8 cellular contexts compared by ENCODE assay signal in the genomic region with DNA sequence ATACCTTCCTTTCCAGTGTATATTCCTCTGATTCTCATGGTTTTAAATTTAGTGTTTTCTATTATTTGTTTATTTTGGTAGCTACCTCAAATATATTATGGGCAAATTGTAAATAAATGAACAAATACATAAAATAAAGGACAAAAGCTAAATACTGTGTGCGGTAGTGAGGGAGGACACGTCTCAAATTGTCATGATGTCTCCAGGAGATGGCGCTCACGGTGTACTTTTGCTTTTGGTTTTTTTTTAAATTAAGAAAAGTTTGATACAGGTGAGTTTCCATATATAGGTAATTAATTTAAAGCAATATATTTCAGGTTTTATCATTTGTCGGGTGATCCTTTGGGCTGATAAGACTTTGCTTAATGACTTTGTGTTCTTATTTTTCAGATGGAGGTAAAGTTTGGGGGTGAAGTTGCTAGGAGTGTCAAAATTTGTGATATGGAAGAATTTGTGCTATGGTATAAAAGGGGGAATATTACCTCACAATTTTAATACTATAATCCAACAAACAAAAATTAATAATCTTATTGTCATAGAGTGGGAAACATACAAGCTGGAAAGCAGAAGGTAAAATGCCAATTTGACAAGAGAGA.
DNase-seq lines count a peak whose midpoint lies in the region; ATAC-seq lines count a peak whose summit lies in the region.

No MANE protein-coding gene starts in this region.

- no peak overlapping the region for H3K9ac ChIP-seq in trophoblast cell (ENCODE audit: low read length)

- DNase-seq in NCI-H2081 (lab: John Stamatoyannopoulos, UW) (peak; percentile 37 to 38), NCI-H2081 treated with DMSO at 0.1 percent for 48 hours (lab: John Stamatoyannopoulos, UW) (no peak), NCI-H128 (lab: John Stamatoyannopoulos, UW; ENCODE audit: unreplicated experiment) (peak; percentile 8), dermis microvascular lymphatic vessel endothelial cell (ENCODE audit: low read depth in 2 of 2) (peak; percentile 14 to 52), trophoblast cell (peak; percentile 6 to 66), cerebellum (ENCODE audit: low spot score) (no peak)
- DNase-seq in activated naive CD4-positive, alpha-beta T cell treated with anti-CD3 and anti-CD28 coated beads, Interleukin-2, amount 10 ng/mL, durations not matched to agents 7 days and 5 days, result no peak

- H3K27ac Mint-ChIP-seq in activated naive CD4-positive, alpha-beta T cell treated with anti-CD3 and anti-CD28 coated beads, Interleukin-2, amount 10 ng/mL, durations not matched to agents 7 days and 5 days, result no peak overlapping the region

- no peak overlapping the region for H4K12ac ChIP-seq in trophoblast cell (ENCODE audit: low read depth, low read length)

- no peak overlapping the region for H3K23ac ChIP-seq in trophoblast cell (ENCODE audit: low read length)

- H3K79me2 ChIP-seq in trophoblast cell (ENCODE audit: control insufficient read depth, insufficient read depth, low read length, poor library complexity), result no peaks in the 10 kb centered on the region

- H3K36me3 ChIP-seq in trophoblast cell (ENCODE audit: control insufficient read depth in 1 of 2, insufficient read depth in 2 of 2, low read length in 2 of 2), result no peaks in the 10 kb centered on the region

- H3K4me3 Mint-ChIP-seq in activated naive CD4-positive, alpha-beta T cell treated with anti-CD3 and anti-CD28 coated beads, Interleukin-2, amount 10 ng/mL, durations not matched to agents 7 days and 5 days, result no peak overlapping the region

- no peaks in the 10 kb centered on the region for H3K4me1 ChIP-seq in trophoblast cell (ENCODE audit: control insufficient read depth in 1 of 2, insufficient read depth in 2 of 2, low read length in 2 of 2)

- CTCF ChIA-PET in activated naive CD4-positive, alpha-beta T cell treated with anti-CD3 and anti-CD28 coated beads, Interleukin-2, amount 10 ng/mL, durations not matched to agents 7 days and 5 days (lab: Charles Lee), result interaction anchor here (0.9 to 1.9 kb wide), 4 partner anchors 8 to 756 kb away, joined by 3 to 7 read pairs (median 3); no protein-coding TSS in a partner anchor

- H3K9me3 ChIP-seq in trophoblast cell (ENCODE audit: insufficient read depth, low read depth, low read length), result no peaks in the 10 kb centered on the region

- H3K18ac ChIP-seq in trophoblast cell (ENCODE audit: low read length), result no peak overlapping the region

- H3K36me3 Mint-ChIP-seq in activated naive CD4-positive, alpha-beta T cell treated with anti-CD3 and anti-CD28 coated beads, Interleukin-2, amount 10 ng/mL, durations not matched to agents 7 days and 5 days, result no peaks in the 10 kb centered on the region

- H3K14ac ChIP-seq in trophoblast cell (ENCODE audit: low read length), result no peak overlapping the region

- no peak overlapping the region for H4K8ac ChIP-seq in trophoblast cell (ENCODE audit: low read depth, low read length)

- H2AK5ac ChIP-seq in trophoblast cell (ENCODE audit: low read length), result no peak overlapping the region

- H3K27ac ChIP-seq in trophoblast cell (ENCODE audit: low read depth, low read length), result no peak overlapping the region

- no peak overlapping the region for H3K4ac ChIP-seq in trophoblast cell (ENCODE audit: low read depth, low read length)

- H2BK5ac ChIP-seq in trophoblast cell (ENCODE audit: low read depth, low read length, poor library complexity), result no peak overlapping the region

- H3K4me3 ChIP-seq in trophoblast cell (ENCODE audit: low read depth, low read length), result no peak overlapping the region

- H2BK120ac ChIP-seq in trophoblast cell (ENCODE audit: insufficient read depth, low read length, poor library complexity), result no peak overlapping the region

- H3K27me3 Mint-ChIP-seq in activated naive CD4-positive, alpha-beta T cell treated with anti-CD3 and anti-CD28 coated beads, Interleukin-2, amount 10 ng/mL, durations not matched to agents 7 days and 5 days, result no peaks in the 10 kb centered on the region

- H3K27me3 ChIP-seq in trophoblast cell (ENCODE audit: insufficient read depth, low read length), result no peaks in the 10 kb centered on the region

- no CpG with 5 or more reads among the region's 5 CpGs for WGBS in trophoblast cell (ENCODE audit: extremely low coverage, insufficient coverage, insufficient read length)

- no peak overlapping the region for H3K4me2 ChIP-seq in trophoblast cell (ENCODE audit: low read length)

- ATAC-seq in HG02973 (IDR thresholded peaks at IDR 0.05; ENCODE audit: unreplicated experiment), result no peak

- H2BK12ac ChIP-seq in trophoblast cell (ENCODE audit: low read length), result no peak overlapping the region

- no peaks in the 10 kb centered on the region for H3K4me1 Mint-ChIP-seq in activated naive CD4-positive, alpha-beta T cell treated with anti-CD3 and anti-CD28 coated beads, Interleukin-2, amount 10 ng/mL, durations not matched to agents 7 days and 5 days

- H4K91ac ChIP-seq in trophoblast cell (ENCODE audit: low read depth, low read length), result no peak overlapping the region

- no peak overlapping the region for H2AFZ ChIP-seq in trophoblast cell (ENCODE audit: insufficient read depth, low read length, poor library complexity)

- no peaks in the 10 kb centered on the region for H3K79me1 ChIP-seq in trophoblast cell (ENCODE audit: low read length)

- H3K9me3 Mint-ChIP-seq in activated naive CD4-positive, alpha-beta T cell treated with anti-CD3 and anti-CD28 coated beads, Interleukin-2, amount 10 ng/mL, durations not matched to agents 7 days and 5 days, result peaks cover 5% of the 10 kb centered on the region

Comparison
In these comparisons a context has a peak if more than half of its experiments do, and no peak if none do; other contexts are left out.
1. DNase-seq: peak in NCI-H2081 (2 of 2), NCI-H128 (single experiment), dermis microvascular lymphatic vessel endothelial cell (2 of 2) and trophoblast cell (2 of 2); none in NCI-H2081 treated with DMSO at 0.1 percent for 48 hours (single experiment), cerebellum (single experiment) and activated naive CD4-positive, alpha-beta T cell treated with anti-CD3 and anti-CD28 coated beads, Interleukin-2, amount 10 ng/mL, durations not matched to agents 7 days and 5 days (single experiment).